Comparison of ENCODE assay signal across 25 cellular contexts in genomic region chr1:63845346-63845745, GRCh38.
"Had no signal": no experiment of that assay in that cellular context is flagged by ENCODE, and none has a peak within 500 bp of the region (broad histone marks: within the 10 kb centered on the region; RNA-seq: fewer than 3 reads in every experiment).

No MANE protein-coding gene starts in this region.

- FAIRE-seq: colon, islet of Langerhans had no signal

- H3K27ac ChIP-seq: dorsolateral prefrontal cortex, gastrocnemius medialis, heart left ventricle, hepatocyte, left lung, parathyroid adenoma, spleen, testis, tibial artery had no signal

- H3K4me3 Mint-ChIP-seq: naive thymus-derived CD4-positive, alpha-beta T cell; neural crest cell; stimulated activated memory B cell treated with anti-CD40 and anti-IgM and Interleukin-4, amounts not matched to agents 10 μg/mL and 1 μg/mL and 100 μg/mL, for 72 hours; type B pancreatic cell had no signal

- H3K79me2 ChIP-seq: parathyroid adenoma had no signal

- H2AFZ ChIP-seq: hepatocyte, parathyroid adenoma had no signal

- H3K36me3 ChIP-seq: gastrocnemius medialis, heart left ventricle, left lung, sigmoid colon, spleen, tibial artery had no signal

- H3K4me1 ChIP-seq: left lung, parathyroid adenoma, spleen, testis had no signal

- H3K27me3 ChIP-seq: gastrocnemius medialis, heart left ventricle, hepatocyte, left lung, sigmoid colon, spleen, testis, tibial artery had no signal

- H3K9me3 Mint-ChIP-seq: naive thymus-derived CD4-positive, alpha-beta T cell; neural crest cell; stimulated activated memory B cell treated with anti-CD40 and anti-IgM and Interleukin-4, amounts not matched to agents 10 μg/mL and 1 μg/mL and 100 μg/mL, for 72 hours; type B pancreatic cell had no signal

- DNase-seq: dorsolateral prefrontal cortex; effector CD4-positive, alpha-beta T cell; foreskin fibroblast; gastrocnemius medialis; heart left ventricle; left cardiac atrium; left lung; mesenchymal stem cell; midbrain; naive thymus-derived CD4-positive, alpha-beta T cell; sigmoid colon; spleen; stimulated activated CD4-positive, alpha-beta T cell treated with anti-CD3 and anti-CD28 coated beads, Interleukin-4, amount 100 ng/mL, for 4 hours; stimulated activated naive CD8-positive, alpha-beta T cell treated with anti-CD3 and anti-CD28 coated beads, Interleukin-15, Interleukin-2, amounts not matched to agents 100 U/mL and 50 U/mL, for 24 hours; substantia nigra; testis; tibial artery had no signal

- H3K4me2 ChIP-seq: hepatocyte had no signal

- H3K9me3 ChIP-seq: gastrocnemius medialis, heart left ventricle, left lung, sigmoid colon, spleen, testis, tibial artery had no signal

- H3K36me3 Mint-ChIP-seq: naive thymus-derived CD4-positive, alpha-beta T cell; stimulated activated memory B cell treated with anti-CD40 and anti-IgM and Interleukin-4, amounts not matched to agents 10 μg/mL and 1 μg/mL and 100 μg/mL, for 72 hours; type B pancreatic cell had no signal

- H3K4me1 Mint-ChIP-seq: stimulated activated memory B cell treated with anti-CD40 and anti-IgM and Interleukin-4, amounts not matched to agents 10 μg/mL and 1 μg/mL and 100 μg/mL, for 72 hours had no signal

- H3K27me3 Mint-ChIP-seq: progenitor cell of endocrine pancreas; stimulated activated memory B cell treated with anti-CD40 and anti-IgM and Interleukin-4, amounts not matched to agents 10 μg/mL and 1 μg/mL and 100 μg/mL, for 72 hours; type B pancreatic cell had no signal

- H3K4me3 ChIP-seq: dorsolateral prefrontal cortex, gastrocnemius medialis, heart left ventricle, hepatocyte, left lung, sigmoid colon, spleen, testis, tibial artery had no signal

- H3K9ac ChIP-seq: parathyroid adenoma had no signal

- ATAC-seq: gastrocnemius medialis; heart left ventricle; left cardiac atrium; left lung; naive thymus-derived CD4-positive, alpha-beta T cell; stimulated activated memory B cell treated with anti-CD40 and anti-IgM and Interleukin-4, amounts not matched to agents 10 μg/mL and 1 μg/mL and 100 μg/mL, for 72 hours; stimulated activated naive CD8-positive, alpha-beta T cell treated with anti-CD3 and anti-CD28 coated beads, Interleukin-15, Interleukin-2, amounts not matched to agents 100 U/mL and 50 U/mL, for 24 hours had no signal

- H3K27ac Mint-ChIP-seq: naive thymus-derived CD4-positive, alpha-beta T cell; stimulated activated memory B cell treated with anti-CD40 and anti-IgM and Interleukin-4, amounts not matched to agents 10 μg/mL and 1 μg/mL and 100 μg/mL, for 72 hours had no signal
